ENCODE assay signal across 16 cellular contexts in genomic region chr7:127840552-127840951, GRCh38.
A peak's percentile ranks its signal among the peaks of the same experiment; 100 is the strongest.
DNase-seq lines count a peak whose midpoint lies in the region; ATAC-seq and TF ChIP-seq lines count a peak whose summit lies in the region.
"Had no signal": no experiment of that assay in that cellular context is flagged by ENCODE, and none has a peak within 500 bp of the region (broad histone marks: within the 10 kb centered on the region; RNA-seq: fewer than 3 reads in every experiment).

No MANE protein-coding gene starts in this region.

- H3K4me3 Mint-ChIP-seq in GM23338 (no peak overlapping the region), endodermal cell (no peak overlapping the region), chondrocyte (ENCODE audit: unreplicated experiment) (no peak overlapping the region), glutamatergic neuron (ENCODE audit: unreplicated experiment) (no peak overlapping the region)
- H3K4me3 Mint-ChIP-seq: CD4-positive, alpha-beta memory T cell; H9; HFFc6 had no signal

- peaks cover 21% of the 10 kb centered on the region for H3K9me3 Mint-ChIP-seq in GM23338
- peaks cover 7% of the 10 kb centered on the region for H3K9me3 Mint-ChIP-seq in endodermal cell
- no peaks in the 10 kb centered on the region for H3K9me3 Mint-ChIP-seq in chondrocyte (ENCODE audit: low read depth)
- H3K9me3 Mint-ChIP-seq in glutamatergic neuron (ENCODE audit: unreplicated experiment): no peaks in the 10 kb centered on the region

- no peak overlapping the region for H3K9ac ChIP-seq in endodermal cell (ENCODE audit: extremely low read depth, low read length, poor library complexity, severe bottlenecking)
- H3K9ac ChIP-seq: GM23248 had no signal

- DNase-seq in GM23338 (ENCODE audit: low spot score) (peak; percentile 35), NCI-H69 (lab: John Stamatoyannopoulos, UW) (peak; percentile 64), endodermal cell (no peak), chondrocyte (ENCODE audit: low spot score) (no peak), SHP77 treated with DMSO at 0.1 percent for 48 hours (lab: John Stamatoyannopoulos, UW) (no peak), glutamatergic neuron (no peak)
- DNase-seq: C1 segment of cervical spinal cord; Calu3; CD4-positive, alpha-beta memory T cell; COR-L47; DMS153; DND-41; GM23248; H9; HFFc6 had no signal

- ATAC-seq in GM23338: peak; percentile 57; the same call in 2 of the 3 replicates
- ATAC-seq: HCT116 had no signal

- peaks cover 40% of the 10 kb centered on the region for H3K79me2 ChIP-seq in GM23338 (replicated peaks; ENCODE audit: insufficient read depth)

- H3K27me3 Mint-ChIP-seq in GM23338 (ENCODE audit: insufficient read depth, low read depth, poor library complexity) (no peaks in the 10 kb centered on the region), endodermal cell (ENCODE audit: insufficient read depth) (no peaks in the 10 kb centered on the region), chondrocyte (ENCODE audit: low read depth) (no peaks in the 10 kb centered on the region), glutamatergic neuron (ENCODE audit: unreplicated experiment) (no peaks in the 10 kb centered on the region)
- H3K27me3 Mint-ChIP-seq: CD4-positive, alpha-beta memory T cell had no signal

- no peak overlapping the region for H3K4me2 ChIP-seq in GM23338

- no peaks in the 10 kb centered on the region for H3F3A ChIP-seq in GM23338 (replicated peaks; ENCODE audit: low read depth)

- WGBS in endodermal cell (ENCODE audit: insufficient coverage in 1 of 2, insufficient read length in 1 of 2), 2 experiments: 92% methylated on average over 2 of the region's 2 CpGs

- peaks cover 21% of the 10 kb centered on the region for H3K36me3 ChIP-seq in GM23338 (ENCODE audit: insufficient read depth)
- H3K36me3 ChIP-seq in endodermal cell (ENCODE audit: control insufficient read depth, insufficient read depth, low read length): peaks cover 64% of the 10 kb centered on the region

- H2AFZ ChIP-seq in GM23338: no peak overlapping the region
- H2AFZ ChIP-seq: GM23248 had no signal

- H3K27ac Mint-ChIP-seq in GM23338 (peak overlapping the region; percentile 35), endodermal cell (peak overlapping the region; percentile 5), chondrocyte (ENCODE audit: unreplicated experiment) (no peak overlapping the region), glutamatergic neuron (ENCODE audit: unreplicated experiment) (no peak overlapping the region)
- H3K27ac Mint-ChIP-seq: CD4-positive, alpha-beta memory T cell; HFFc6 had no signal

- H3K4me3 ChIP-seq in GM23338 (no peak overlapping the region), endodermal cell (ENCODE audit: low read length) (no peak overlapping the region)
- H3K4me3 ChIP-seq: GM23248 had no signal

- H3K27me3 ChIP-seq in GM23338 (ENCODE audit: insufficient read depth): no peaks in the 10 kb centered on the region
- H3K27me3 ChIP-seq in endodermal cell (ENCODE audit: control insufficient read depth, insufficient read depth, low read length, poor library complexity, severe bottlenecking): no peaks in the 10 kb centered on the region

- H3K27ac ChIP-seq in GM23338 (ENCODE audit: low read depth): 0 out of 2 replicates have a peak overlapping the region, but pooled peaks have one; percentile 72
- no peak overlapping the region for H3K27ac ChIP-seq in endodermal cell (ENCODE audit: low read depth, low read length)
- H3K27ac ChIP-seq: GM23248 had no signal

- no peak for TF ChIP-seq CTCF in GM23338 (conservative IDR thresholded peaks at IDR 0.05; ENCODE audit: low read depth in 2 of 2)
- no peak for TF ChIP-seq CTCF in endodermal cell (conservative IDR thresholded peaks at IDR 0.05)
- TF ChIP-seq CTCF in chondrocyte (IDR thresholded peaks at IDR 0.05): no peak
- TF ChIP-seq CTCF in glutamatergic neuron (IDR thresholded peaks at IDR 0.05; ENCODE audit: partially characterized antibody, unreplicated experiment): no peak

- H4K20me1 ChIP-seq in GM23338 (replicated peaks; ENCODE audit: insufficient read depth): peaks cover 16% of the 10 kb centered on the region

- peaks cover 20% of the 10 kb centered on the region for H3K9me3 ChIP-seq in endodermal cell (ENCODE audit: control insufficient read depth, low read length)

- no peaks in the 10 kb centered on the region for H3K9me2 ChIP-seq in GM23338 (ENCODE audit: insufficient read depth)

- H3K36me3 Mint-ChIP-seq in GM23338 (ENCODE audit: low read depth) (peaks cover 29% of the 10 kb centered on the region), endodermal cell (ENCODE audit: low read depth) (peaks cover 29% of the 10 kb centered on the region), chondrocyte (ENCODE audit: low read depth) (peaks cover 10% of the 10 kb centered on the region), glutamatergic neuron (ENCODE audit: unreplicated experiment) (peaks cover 7% of the 10 kb centered on the region)

- H3K4me1 ChIP-seq in GM23338 (ENCODE audit: insufficient read depth): peaks cover 13% of the 10 kb centered on the region
- no peaks in the 10 kb centered on the region for H3K4me1 ChIP-seq in endodermal cell (ENCODE audit: control insufficient read depth, insufficient read depth, low read length)

- peaks cover 35% of the 10 kb centered on the region for H3K4me1 Mint-ChIP-seq in GM23338
- H3K4me1 Mint-ChIP-seq in endodermal cell: peaks cover 3% of the 10 kb centered on the region
- H3K4me1 Mint-ChIP-seq in chondrocyte (ENCODE audit: low read depth): peaks cover 40% of the 10 kb centered on the region
- peaks cover 30% of the 10 kb centered on the region for H3K4me1 Mint-ChIP-seq in glutamatergic neuron (ENCODE audit: low read depth, unreplicated experiment)

TF ChIP-seq in GM23338, 12 proteins besides CTCF, POLR2A, EP300 and RAD21:
- TF ChIP-seq ZNF331 (CRISPR knock-in tag; IDR thresholded peaks at IDR 0.05; ENCODE audit: low read depth) (no peak), REST (IDR thresholded peaks at IDR 0.05; ENCODE audit: unreplicated experiment) (no peak)

Comparison
In these comparisons a context has a peak if more than half of its experiments do, and no peak if none do; other contexts are left out.
1. DNase-seq: peak in GM23338 (single experiment) and NCI-H69 (single experiment); none in endodermal cell (single experiment), chondrocyte (single experiment), SHP77 treated with DMSO at 0.1 percent for 48 hours (single experiment) and glutamatergic neuron (single experiment).
2. H3K27ac Mint-ChIP-seq: peak in GM23338 (single experiment) and endodermal cell (single experiment); none in chondrocyte (single experiment) and glutamatergic neuron (single experiment).